12 cellular contexts compared by ENCODE assay signal in the genomic region with DNA sequence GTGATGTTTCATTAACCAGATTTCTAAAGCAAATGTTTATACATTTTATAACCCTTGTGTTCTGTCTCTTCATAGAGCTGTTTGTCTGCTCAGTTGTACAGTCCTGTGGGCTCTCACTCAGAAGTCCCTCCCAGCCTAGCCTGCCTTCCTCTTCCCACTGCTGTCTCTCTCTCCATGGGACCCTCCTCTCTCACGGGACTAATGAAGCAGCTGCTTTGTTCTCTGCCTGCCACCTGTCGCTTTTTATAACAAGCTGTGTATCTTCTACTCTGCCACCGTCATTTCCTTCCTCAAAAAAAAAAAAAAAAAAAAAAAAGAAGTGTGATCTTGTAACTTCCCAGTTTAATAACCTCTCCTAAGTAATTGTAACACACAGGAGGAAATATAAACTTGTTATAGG.
DNase-seq lines count a peak whose midpoint lies in the region; ATAC-seq, FAIRE-seq and TF ChIP-seq lines count a peak whose summit lies in the region.
"Had no signal": no experiment of that assay in that cellular context is flagged by ENCODE, and none has a peak within 500 bp of the region (broad histone marks: within the 10 kb centered on the region; RNA-seq: fewer than 3 reads in every experiment).

No MANE protein-coding gene starts in this region.

- TF ChIP-seq RAD21 in GM12878 (IDR thresholded peaks at IDR 0.05; ENCODE audit: insufficient read depth, low read depth, low read length), result no peak

- CTCF ChIA-PET in GM12878 (lab: Yijun Ruan, JAX), result interaction anchor here (1.0 to 1.7 kb wide), 4 partner anchors 8 to 63 kb away, joined by 3 to 4 read pairs (median 4); no protein-coding TSS in a partner anchor
- CTCF ChIA-PET in activated CD4-positive, alpha-beta T cell treated with anti-CD3 and anti-CD28 coated beads for 36 hours (lab: Charles Lee), result interaction anchor here (0.9 kb wide), 1 partner anchor 15 kb away, joined by 3 read pairs; no protein-coding TSS in a partner anchor

- H3K4me3 Mint-ChIP-seq in neural progenitor cell, result no peak overlapping the region
- no peak overlapping the region for H3K4me3 Mint-ChIP-seq in activated CD4-positive, alpha-beta T cell treated with anti-CD3 and anti-CD28 coated beads for 36 hours

- H3K36me3 Mint-ChIP-seq in neural progenitor cell, result peaks cover 14% of the 10 kb centered on the region
- peaks cover 35% of the 10 kb centered on the region for H3K36me3 Mint-ChIP-seq in activated CD4-positive, alpha-beta T cell treated with anti-CD3 and anti-CD28 coated beads for 36 hours (ENCODE audit: low read depth)

- peak overlapping the region; percentile 65 for H3K4me2 ChIP-seq in DOHH2 (ENCODE audit: low read length)
- H3K4me2 ChIP-seq in GM12878 (ENCODE audit: control insufficient read depth, insufficient read depth), result no peak overlapping the region; the same call in 1 of the 2 replicates
- H3K4me2 ChIP-seq in neural progenitor cell, result no peak overlapping the region

- peaks cover 18% of the 10 kb centered on the region for H3F3A ChIP-seq in DOHH2 (ENCODE audit: control insufficient read depth, insufficient read depth)
- no peaks in the 10 kb centered on the region for H3F3A ChIP-seq in neural progenitor cell (ENCODE audit: low read depth)

- H3K36me3 ChIP-seq in DOHH2 (ENCODE audit: control insufficient read depth, low read length) (peaks cover 35% of the 10 kb centered on the region), GM12878 (ENCODE audit: control insufficient read depth in 2 of 2, insufficient read depth in 2 of 2, low read length in 1 of 2) (no peaks in the 10 kb centered on the region), neural progenitor cell (no peaks in the 10 kb centered on the region)
- H3K36me3 ChIP-seq: pancreas, thoracic aorta had no signal

- H2AFZ ChIP-seq in GM12878 (ENCODE audit: control insufficient read depth, low read depth, low read length) (no peak overlapping the region), neural progenitor cell (replicated peaks) (no peak overlapping the region)

- TF ChIP-seq EP300 in GM12878 (IDR thresholded peaks at IDR 0.05; ENCODE audit: borderline replicate concordance in 1 of 2, control insufficient read depth in 1 of 2, low read depth in 2 of 2, low read length in 2 of 2), result no peak

- H3K9ac ChIP-seq in GM12878 (ENCODE audit: control insufficient read depth, insufficient read depth, low read length) (no peak overlapping the region), neural progenitor cell (no peak overlapping the region)

- POLR2A ChIA-PET in GM12878 (lab: Charles Lee), result interaction anchor here (0.6 kb wide), 5 partner anchors 30 to 98 kb away, joined by 3 to 7 read pairs (median 3); no protein-coding TSS in a partner anchor
- POLR2A ChIA-PET in activated CD4-positive, alpha-beta T cell treated with anti-CD3 and anti-CD28 coated beads for 36 hours (lab: Charles Lee), result no interaction called here

- ATAC-seq in GM12878 (no peak), HG03095 (IDR thresholded peaks at IDR 0.05; ENCODE audit: unreplicated experiment) (no peak), HG02840 (IDR thresholded peaks at IDR 0.05; ENCODE audit: low FRiP score, unreplicated experiment) (no peak)
- ATAC-seq in activated CD4-positive, alpha-beta T cell treated with anti-CD3 and anti-CD28 coated beads for 36 hours, result no peak

- H3K27me3 ChIP-seq in DOHH2 (ENCODE audit: control insufficient read depth, low read length), result no peaks in the 10 kb centered on the region
- no peaks in the 10 kb centered on the region for H3K27me3 ChIP-seq in GM12878 (replicated peaks in 1 of 2; ENCODE audit: control insufficient read depth in 2 of 2, insufficient read depth in 2 of 2, low read length in 1 of 2)
- H3K27me3 ChIP-seq in neural progenitor cell, result no peaks in the 10 kb centered on the region
- H3K27me3 ChIP-seq: pancreas had no signal

- 15% methylated on average over 2 of the region's 3 CpGs for whole genome bisulfite sequencing in GM12878 (ENCODE audit: insufficient coverage, insufficient replicate concordance, low lambda C conversion rate, missing lambda C conversion rate)

- FAIRE-seq in GM12878 (lab: Jason Lieb, UNC) (no peak), HTR-8/SVneo (lab: Jason Lieb, UNC) (no peak)
- FAIRE-seq: pancreas had no signal

- intact Hi-C loops in GM12878 (cut with micrococcal nuclease; ENCODE audit: unreplicated experiment), result no loop called here
- intact Hi-C loops in activated CD4-positive, alpha-beta T cell treated with anti-CD3 and anti-CD28 coated beads for 36 hours (cut with DNase I, micrococcal nuclease), result no loop called here

- RAD21 ChIA-PET in GM12878 (lab: Charles Lee; ENCODE audit: unreplicated experiment), result interaction anchor here (0.6 to 1.0 kb wide), 2 partner anchors 21 to 35 kb away, joined by 3 read pairs; no protein-coding TSS in a partner anchor

- H4K20me1 ChIP-seq in DOHH2 (ENCODE audit: control insufficient read depth, insufficient read depth, low read depth, low read length) (no peaks in the 10 kb centered on the region), GM12878 (ENCODE audit: control insufficient read depth, insufficient read depth) (no peaks in the 10 kb centered on the region), neural progenitor cell (ENCODE audit: low read depth) (no peaks in the 10 kb centered on the region)

- peaks cover 56% of the 10 kb centered on the region for H3K79me2 ChIP-seq in DOHH2 (ENCODE audit: control insufficient read depth, low read length)
- H3K79me2 ChIP-seq in GM12878 (ENCODE audit: control insufficient read depth, insufficient read depth, low read length), result no peaks in the 10 kb centered on the region
- no peaks in the 10 kb centered on the region for H3K79me2 ChIP-seq in neural progenitor cell (ENCODE audit: low read depth)

- H3K9me3 Mint-ChIP-seq in neural progenitor cell, result peaks cover 11% of the 10 kb centered on the region
- H3K9me3 Mint-ChIP-seq in activated CD4-positive, alpha-beta T cell treated with anti-CD3 and anti-CD28 coated beads for 36 hours (ENCODE audit: low read depth), result peaks cover 16% of the 10 kb centered on the region

- peaks cover 7% of the 10 kb centered on the region for H3K4me1 Mint-ChIP-seq in neural progenitor cell
- H3K4me1 Mint-ChIP-seq in activated CD4-positive, alpha-beta T cell treated with anti-CD3 and anti-CD28 coated beads for 36 hours, result no peaks in the 10 kb centered on the region

- no peaks in the 10 kb centered on the region for H3K27me3 Mint-ChIP-seq in neural progenitor cell (ENCODE audit: insufficient read depth, low read depth)
- no peaks in the 10 kb centered on the region for H3K27me3 Mint-ChIP-seq in activated CD4-positive, alpha-beta T cell treated with anti-CD3 and anti-CD28 coated beads for 36 hours

- TF ChIP-seq POLR2A in GM12878 (IDR thresholded peaks at IDR 0.05; ENCODE audit: low read depth, low read length), result no peak

- H3K27ac ChIP-seq in DOHH2 (ENCODE audit: low read depth, low read length) (peak overlapping the region; percentile 75), GM12878 (ENCODE audit: control insufficient read depth, insufficient read depth) (no peak overlapping the region), neural progenitor cell (no peak overlapping the region)
- H3K27ac ChIP-seq: pancreas had no signal

- H3K9me2 ChIP-seq in DOHH2 (replicated peaks; ENCODE audit: control insufficient read depth, low read length), result no peaks in the 10 kb centered on the region

- DNase-seq in NCI-H1436 (lab: John Stamatoyannopoulos, UW) (peak; percentile 44), GM12878 (ENCODE audit: low read depth, low spot score) (no peak), neural progenitor cell (ENCODE audit: low spot score) (peak; percentile 27), HTR-8/SVneo (ENCODE audit: insufficient read length, low spot score) (no peak)
- no peak for DNase-seq in activated CD4-positive, alpha-beta T cell treated with anti-CD3 and anti-CD28 coated beads for 36 hours
- DNase-seq: COR-L47, NCI-H345, pancreas had no signal

- peak overlapping the region; percentile 58 for H3K27ac Mint-ChIP-seq in neural progenitor cell
- H3K27ac Mint-ChIP-seq in activated CD4-positive, alpha-beta T cell treated with anti-CD3 and anti-CD28 coated beads for 36 hours, result no peak overlapping the region

- H3K4me3 ChIP-seq in DOHH2 (ENCODE audit: low read length) (peak overlapping the region; percentile 42), GM12878 (no peak overlapping the region), neural progenitor cell (no peak overlapping the region)
- H3K4me3 ChIP-seq: pancreas, thoracic aorta had no signal

- SMC1A ChIA-PET in GM12878 (lab: Charles Lee; ENCODE audit: uncharacterized antibody, unreplicated experiment), result interaction anchor here (0.7 to 1.7 kb wide), 9 partner anchors 9 to 105 kb away, joined by 3 to 7 read pairs (median 3); no protein-coding TSS in a partner anchor

- in situ Hi-C loops in GM12878 (cut with MboI), result no loop called here

- H3K9me3 ChIP-seq in DOHH2 (ENCODE audit: control insufficient read depth, insufficient read depth, low read length) (peaks cover 3% of the 10 kb centered on the region), GM12878 (replicated peaks; ENCODE audit: control insufficient read depth, insufficient read depth, low read length) (peaks cover 4% of the 10 kb centered on the region; the same call in 2 of the 3 replicates), neural progenitor cell (ENCODE audit: low read depth) (peaks cover 5% of the 10 kb centered on the region)
- H3K9me3 ChIP-seq: pancreas had no signal

- H3K4me1 ChIP-seq in DOHH2 (ENCODE audit: control insufficient read depth, low read length) (peaks cover 53% of the 10 kb centered on the region), GM12878 (ENCODE audit: control insufficient read depth, insufficient read depth, low read length) (no peaks in the 10 kb centered on the region), neural progenitor cell (no peaks in the 10 kb centered on the region)
- H3K4me1 ChIP-seq: pancreas had no signal

- BruUV-seq in GM12878 (replicated peaks; lab: Mats Ljungman, UMichigan), result no TSS peak

- no peak for TF ChIP-seq CTCF in DOHH2 (IDR thresholded peaks at IDR 0.05; ENCODE audit: low read depth, low read length, poor library complexity, severe bottlenecking)
- TF ChIP-seq CTCF in GM12878 (IDR thresholded peaks at IDR 0.05 in 2 of 3, conservative IDR thresholded peaks at IDR 0.05 in 1 of 3; ENCODE audit: control insufficient read depth in 2 of 3, extremely low read depth in 1 of 3, insufficient read depth in 1 of 3, low read depth in 3 of 3, low read length in 3 of 3), result no peak
- TF ChIP-seq CTCF in neural progenitor cell (IDR thresholded peaks at IDR 0.05), result no peak

TF ChIP-seq in GM12878, 131 proteins besides CTCF, POLR2A, EP300 and RAD21:
- no peak for TF ChIP-seq TCF7 (IDR thresholded peaks at IDR 0.05; ENCODE audit: borderline replicate concordance)
- TF ChIP-seq ZNF384 (IDR thresholded peaks at IDR 0.05; ENCODE audit: borderline replicate concordance, low read depth, low read length), result 0 out of 2 replicates have a peak, but pooled peaks have one; percentile 30
- TF ChIP-seq ZNF207 (IDR thresholded peaks at IDR 0.05; ENCODE audit: borderline replicate concordance), result no peak
- TF ChIP-seq RBBP5 (conservative IDR thresholded peaks at IDR 0.05), result no peak
TF ChIP-seq in GM12878: peak in this region for 1.

Comparison
In these comparisons a context has a peak if more than half of its experiments do, and no peak if none do; other contexts are left out.
1. DNase-seq: peak in NCI-H1436 (single experiment) and neural progenitor cell (single experiment); none in GM12878 (single experiment), activated CD4-positive, alpha-beta T cell treated with anti-CD3 and anti-CD28 coated beads for 36 hours (single experiment) and HTR-8/SVneo (single experiment).